Comparison of ENCODE assay signal across 17 cellular contexts in genomic region chr6:37982320-37982719, GRCh38.
DNase-seq lines count a peak whose midpoint lies in the region; ATAC-seq lines count a peak whose summit lies in the region.
"Had no signal": no experiment of that assay in that cellular context is flagged by ENCODE, and none has a peak within 500 bp of the region (broad histone marks: within the 10 kb centered on the region; RNA-seq: fewer than 3 reads in every experiment).

No MANE protein-coding gene starts in this region.

- DNase-seq in GF-D8 (lab: John Stamatoyannopoulos, UW) (peak; percentile 10), MV-4-11 (lab: John Stamatoyannopoulos, UW) (peak; percentile 85), SIG-M5 treated with dmso at 0.1 percent for 504 hours (lab: John Stamatoyannopoulos, UW; ENCODE audit: unreplicated experiment) (peak; percentile 78), naive B cell (peak; percentile 61), left lobe of liver (ENCODE audit: low spot score) (no peak), NCI-H2227 treated with DMSO at 0.1 percent for 48 hours (lab: John Stamatoyannopoulos, UW) (no peak)
- no peak for DNase-seq in activated CD8-positive, alpha-beta memory T cell treated with anti-CD3 and anti-CD28 coated beads, Interleukin-2, amount 50 U/mL, for 4 hours
- DNase-seq: CD4-positive, CD25-positive, alpha-beta regulatory T cell; DMS53; MM.1S; NCI-H1436 treated with DMSO at 0.1 percent for 48 hours; NCI-H226; NCI-H526 treated with DMSO at 0.1 percent for 48 hours; SJCRH30 had no signal

- ATAC-seq in naive B cell (ENCODE audit: low read depth in 2 of 2) (peak; percentile 95), left lobe of liver (no peak), HG03571 (IDR thresholded peaks at IDR 0.05; ENCODE audit: unreplicated experiment) (no peak)
- ATAC-seq: A549, GM23338 had no signal

- peaks cover 0 to 8% of the 10 kb centered on the region in 2 donors for H3K36me3 Mint-ChIP-seq in naive B cell
- H3K36me3 Mint-ChIP-seq: CD4-positive, CD25-positive, alpha-beta regulatory T cell had no signal

- peaks cover 59 to 83% (median 75%) of the 10 kb centered on the region in 3 donors for H3K4me1 Mint-ChIP-seq in naive B cell

- no peak overlapping the region for H3K4me3 Mint-ChIP-seq in naive B cell
- H3K4me3 Mint-ChIP-seq: CD4-positive, CD25-positive, alpha-beta regulatory T cell; GM23338 had no signal

- no peaks in the 10 kb centered on the region for H3K27me3 Mint-ChIP-seq in naive B cell
- H3K27me3 Mint-ChIP-seq: CD4-positive, CD25-positive, alpha-beta regulatory T cell had no signal

- H3K9me3 Mint-ChIP-seq in naive B cell, result peaks cover 0 to 5% (median 2%) of the 10 kb centered on the region in 7 donors
- H3K9me3 Mint-ChIP-seq: CD4-positive, CD25-positive, alpha-beta regulatory T cell; GM23338 had no signal

- H3K27ac Mint-ChIP-seq in naive B cell, result peak overlapping the region; percentile 28 to 88 (median 72)
- H3K27ac Mint-ChIP-seq: GM23338 had no signal

Comparison
In these comparisons a context has a peak if more than half of its experiments do, and no peak if none do; other contexts are left out.
1. DNase-seq: peak in GF-D8 (single experiment), MV-4-11 (single experiment), SIG-M5 treated with dmso at 0.1 percent for 504 hours (single experiment) and naive B cell (single experiment); none in left lobe of liver (single experiment), activated CD8-positive, alpha-beta memory T cell treated with anti-CD3 and anti-CD28 coated beads, Interleukin-2, amount 50 U/mL, for 4 hours (single experiment) and NCI-H2227 treated with DMSO at 0.1 percent for 48 hours (single experiment).
2. ATAC-seq: peak in naive B cell (2 of 2); none in left lobe of liver (single experiment) and HG03571 (single experiment).